1 cellular context compared by ENCODE assay signal in the genomic region with DNA sequence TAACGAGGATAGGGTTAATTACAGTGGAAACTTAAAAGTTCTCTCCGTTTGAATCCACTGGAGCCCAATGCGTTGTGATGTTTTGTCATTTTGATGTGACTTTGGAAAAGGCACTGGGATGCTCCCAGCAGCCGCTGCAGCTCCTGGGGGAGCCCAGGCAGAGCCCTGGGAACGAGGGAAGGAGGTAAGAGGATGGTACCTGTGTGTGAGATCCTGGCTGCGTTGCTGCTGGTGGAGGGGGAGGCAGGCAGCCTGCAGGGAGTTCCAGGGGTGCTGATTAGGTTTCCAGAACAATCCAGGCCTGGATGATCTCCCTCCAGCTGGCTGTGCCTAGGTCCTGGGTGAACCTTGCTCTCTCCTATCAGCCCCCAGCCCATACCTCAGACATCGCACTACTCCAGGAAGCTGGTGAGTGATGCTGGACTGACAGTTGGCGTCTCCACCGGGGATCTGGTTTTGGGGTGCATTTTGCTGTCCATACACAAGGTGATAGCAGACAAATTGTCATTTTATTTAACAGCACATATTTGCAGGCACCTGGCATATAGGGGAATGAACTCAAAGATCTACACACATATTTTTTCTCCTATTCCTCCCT.
TF ChIP-seq lines count a peak whose summit lies in the region.

No MANE protein-coding gene starts in this region.

TF ChIP-seq in HepG2, 621 proteins besides CTCF, POLR2A, EP300 and RAD21 (continued from another document and continues in another):
- TF ChIP-seq, protein P1, sequence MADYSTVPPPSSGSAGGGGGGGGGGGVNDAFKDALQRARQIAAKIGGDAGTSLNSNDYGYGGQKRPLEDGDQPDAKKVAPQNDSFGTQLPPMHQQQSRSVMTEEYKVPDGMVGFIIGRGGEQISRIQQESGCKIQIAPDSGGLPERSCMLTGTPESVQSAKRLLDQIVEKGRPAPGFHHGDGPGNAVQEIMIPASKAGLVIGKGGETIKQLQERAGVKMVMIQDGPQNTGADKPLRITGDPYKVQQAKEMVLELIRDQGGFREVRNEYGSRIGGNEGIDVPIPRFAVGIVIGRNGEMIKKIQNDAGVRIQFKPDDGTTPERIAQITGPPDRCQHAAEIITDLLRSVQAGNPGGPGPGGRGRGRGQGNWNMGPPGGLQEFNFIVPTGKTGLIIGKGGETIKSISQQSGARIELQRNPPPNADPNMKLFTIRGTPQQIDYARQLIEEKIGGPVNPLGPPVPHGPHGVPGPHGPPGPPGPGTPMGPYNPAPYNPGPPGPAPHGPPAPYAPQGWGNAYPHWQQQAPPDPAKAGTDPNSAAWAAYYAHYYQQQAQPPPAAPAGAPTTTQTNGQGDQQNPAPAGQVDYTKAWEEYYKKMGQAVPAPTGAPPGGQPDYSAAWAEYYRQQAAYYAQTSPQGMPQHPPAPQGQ (CRISPR knock-in tag; IDR thresholded peaks at IDR 0.05; ENCODE audit: borderline replicate concordance) = no peak
- TF ChIP-seq, protein P2, sequence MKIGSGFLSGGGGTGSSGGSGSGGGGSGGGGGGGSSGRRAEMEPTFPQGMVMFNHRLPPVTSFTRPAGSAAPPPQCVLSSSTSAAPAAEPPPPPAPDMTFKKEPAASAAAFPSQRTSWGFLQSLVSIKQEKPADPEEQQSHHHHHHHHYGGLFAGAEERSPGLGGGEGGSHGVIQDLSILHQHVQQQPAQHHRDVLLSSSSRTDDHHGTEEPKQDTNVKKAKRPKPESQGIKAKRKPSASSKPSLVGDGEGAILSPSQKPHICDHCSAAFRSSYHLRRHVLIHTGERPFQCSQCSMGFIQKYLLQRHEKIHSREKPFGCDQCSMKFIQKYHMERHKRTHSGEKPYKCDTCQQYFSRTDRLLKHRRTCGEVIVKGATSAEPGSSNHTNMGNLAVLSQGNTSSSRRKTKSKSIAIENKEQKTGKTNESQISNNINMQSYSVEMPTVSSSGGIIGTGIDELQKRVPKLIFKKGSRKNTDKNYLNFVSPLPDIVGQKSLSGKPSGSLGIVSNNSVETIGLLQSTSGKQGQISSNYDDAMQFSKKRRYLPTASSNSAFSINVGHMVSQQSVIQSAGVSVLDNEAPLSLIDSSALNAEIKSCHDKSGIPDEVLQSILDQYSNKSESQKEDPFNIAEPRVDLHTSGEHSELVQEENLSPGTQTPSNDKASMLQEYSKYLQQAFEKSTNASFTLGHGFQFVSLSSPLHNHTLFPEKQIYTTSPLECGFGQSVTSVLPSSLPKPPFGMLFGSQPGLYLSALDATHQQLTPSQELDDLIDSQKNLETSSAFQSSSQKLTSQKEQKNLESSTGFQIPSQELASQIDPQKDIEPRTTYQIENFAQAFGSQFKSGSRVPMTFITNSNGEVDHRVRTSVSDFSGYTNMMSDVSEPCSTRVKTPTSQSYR (CRISPR knock-in tag; IDR thresholded peaks at IDR 0.05; ENCODE audit: borderline replicate concordance) = no peak
- no peak for TF ChIP-seq ASH2L (IDR thresholded peaks at IDR 0.05; ENCODE audit: insufficient read length, low read depth, low read length)
- TF ChIP-seq ZNF788 (CRISPR knock-in tag; IDR thresholded peaks at IDR 0.05; ENCODE audit: borderline replicate concordance) = no peak
- TF ChIP-seq ZNF547 (CRISPR knock-in tag; IDR thresholded peaks at IDR 0.05) = no peak
- TF ChIP-seq ZNF629 (CRISPR knock-in tag; conservative IDR thresholded peaks at IDR 0.05) = no peak
- TF ChIP-seq NFATC3 (CRISPR knock-in tag; IDR thresholded peaks at IDR 0.05) = no peak
- TF ChIP-seq, protein P3, sequence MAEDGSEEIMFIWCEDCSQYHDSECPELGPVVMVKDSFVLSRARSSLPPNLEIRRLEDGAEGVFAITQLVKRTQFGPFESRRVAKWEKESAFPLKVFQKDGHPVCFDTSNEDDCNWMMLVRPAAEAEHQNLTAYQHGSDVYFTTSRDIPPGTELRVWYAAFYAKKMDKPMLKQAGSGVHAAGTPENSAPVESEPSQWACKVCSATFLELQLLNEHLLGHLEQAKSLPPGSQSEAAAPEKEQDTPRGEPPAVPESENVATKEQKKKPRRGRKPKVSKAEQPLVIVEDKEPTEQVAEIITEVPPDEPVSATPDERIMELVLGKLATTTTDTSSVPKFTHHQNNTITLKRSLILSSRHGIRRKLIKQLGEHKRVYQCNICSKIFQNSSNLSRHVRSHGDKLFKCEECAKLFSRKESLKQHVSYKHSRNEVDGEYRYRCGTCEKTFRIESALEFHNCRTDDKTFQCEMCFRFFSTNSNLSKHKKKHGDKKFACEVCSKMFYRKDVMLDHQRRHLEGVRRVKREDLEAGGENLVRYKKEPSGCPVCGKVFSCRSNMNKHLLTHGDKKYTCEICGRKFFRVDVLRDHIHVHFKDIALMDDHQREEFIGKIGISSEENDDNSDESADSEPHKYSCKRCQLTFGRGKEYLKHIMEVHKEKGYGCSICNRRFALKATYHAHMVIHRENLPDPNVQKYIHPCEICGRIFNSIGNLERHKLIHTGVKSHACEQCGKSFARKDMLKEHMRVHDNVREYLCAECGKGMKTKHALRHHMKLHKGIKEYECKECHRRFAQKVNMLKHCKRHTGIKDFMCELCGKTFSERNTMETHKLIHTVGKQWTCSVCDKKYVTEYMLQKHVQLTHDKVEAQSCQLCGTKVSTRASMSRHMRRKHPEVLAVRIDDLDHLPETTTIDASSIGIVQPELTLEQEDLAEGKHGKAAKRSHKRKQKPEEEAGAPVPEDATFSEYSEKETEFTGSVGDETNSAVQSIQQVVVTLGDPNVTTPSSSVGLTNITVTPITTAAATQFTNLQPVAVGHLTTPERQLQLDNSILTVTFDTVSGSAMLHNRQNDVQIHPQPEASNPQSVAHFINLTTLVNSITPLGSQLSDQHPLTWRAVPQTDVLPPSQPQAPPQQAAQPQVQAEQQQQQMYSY (CRISPR knock-in tag; IDR thresholded peaks at IDR 0.05) = no peak
- TF ChIP-seq ISL2 (CRISPR knock-in tag; IDR thresholded peaks at IDR 0.05) = no peak
- TF ChIP-seq HOXA7 (CRISPR knock-in tag; IDR thresholded peaks at IDR 0.05) = no peak
- TF ChIP-seq ZFP36L1 (CRISPR knock-in tag; IDR thresholded peaks at IDR 0.05) = no peak
- TF ChIP-seq THYN1 (CRISPR knock-in tag; IDR thresholded peaks at IDR 0.05; ENCODE audit: borderline replicate concordance, low read depth) = no peak
- TF ChIP-seq, protein P4, sequence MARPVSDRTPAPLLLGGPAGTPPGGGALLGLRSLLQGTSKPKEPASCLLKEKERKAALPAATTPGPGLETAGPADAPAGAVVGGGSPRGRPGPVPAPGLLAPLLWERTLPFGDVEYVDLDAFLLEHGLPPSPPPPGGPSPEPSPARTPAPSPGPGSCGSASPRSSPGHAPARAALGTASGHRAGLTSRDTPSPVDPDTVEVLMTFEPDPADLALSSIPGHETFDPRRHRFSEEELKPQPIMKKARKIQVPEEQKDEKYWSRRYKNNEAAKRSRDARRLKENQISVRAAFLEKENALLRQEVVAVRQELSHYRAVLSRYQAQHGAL (CRISPR knock-in tag; IDR thresholded peaks at IDR 0.05; ENCODE audit: not compliant biosample characterization) = no peak
- TF ChIP-seq, protein P5, sequence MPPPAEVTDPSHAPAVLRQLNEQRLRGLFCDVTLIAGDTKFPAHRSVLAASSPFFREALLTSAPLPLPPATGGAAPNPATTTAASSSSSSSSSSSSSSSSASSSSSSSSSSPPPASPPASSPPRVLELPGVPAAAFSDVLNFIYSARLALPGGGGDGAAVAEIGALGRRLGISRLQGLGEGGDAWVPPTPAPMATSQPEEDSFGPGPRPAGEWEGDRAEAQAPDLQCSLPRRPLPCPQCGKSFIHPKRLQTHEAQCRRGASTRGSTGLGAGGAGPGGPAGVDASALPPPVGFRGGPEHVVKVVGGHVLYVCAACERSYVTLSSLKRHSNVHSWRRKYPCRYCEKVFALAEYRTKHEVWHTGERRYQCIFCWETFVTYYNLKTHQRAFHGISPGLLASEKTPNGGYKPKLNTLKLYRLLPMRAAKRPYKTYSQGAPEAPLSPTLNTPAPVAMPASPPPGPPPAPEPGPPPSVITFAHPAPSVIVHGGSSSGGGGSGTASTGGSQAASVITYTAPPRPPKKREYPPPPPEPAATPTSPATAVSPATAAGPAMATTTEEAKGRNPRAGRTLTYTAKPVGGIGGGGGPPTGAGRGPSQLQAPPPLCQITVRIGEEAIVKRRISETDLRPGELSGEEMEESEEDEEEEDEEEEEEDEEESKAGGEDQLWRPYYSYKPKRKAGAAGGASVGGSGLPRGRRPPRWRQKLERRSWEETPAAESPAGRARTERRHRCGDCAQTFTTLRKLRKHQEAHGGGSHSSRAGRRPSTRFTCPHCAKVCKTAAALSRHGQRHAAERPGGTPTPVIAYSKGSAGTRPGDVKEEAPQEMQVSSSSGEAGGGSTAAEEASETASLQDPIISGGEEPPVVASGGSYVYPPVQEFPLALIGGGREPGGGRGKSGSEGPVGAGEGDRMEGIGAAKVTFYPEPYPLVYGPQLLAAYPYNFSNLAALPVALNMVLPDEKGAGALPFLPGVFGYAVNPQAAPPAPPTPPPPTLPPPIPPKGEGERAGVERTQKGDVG (CRISPR knock-in tag; IDR thresholded peaks at IDR 0.05; ENCODE audit: borderline replicate concordance) = no peak
- no peak for TF ChIP-seq ZNF549 (CRISPR knock-in tag; IDR thresholded peaks at IDR 0.05)
- TF ChIP-seq DNMT3B (CRISPR knock-in tag; conservative IDR thresholded peaks at IDR 0.05) = no peak
- TF ChIP-seq, protein P6, sequence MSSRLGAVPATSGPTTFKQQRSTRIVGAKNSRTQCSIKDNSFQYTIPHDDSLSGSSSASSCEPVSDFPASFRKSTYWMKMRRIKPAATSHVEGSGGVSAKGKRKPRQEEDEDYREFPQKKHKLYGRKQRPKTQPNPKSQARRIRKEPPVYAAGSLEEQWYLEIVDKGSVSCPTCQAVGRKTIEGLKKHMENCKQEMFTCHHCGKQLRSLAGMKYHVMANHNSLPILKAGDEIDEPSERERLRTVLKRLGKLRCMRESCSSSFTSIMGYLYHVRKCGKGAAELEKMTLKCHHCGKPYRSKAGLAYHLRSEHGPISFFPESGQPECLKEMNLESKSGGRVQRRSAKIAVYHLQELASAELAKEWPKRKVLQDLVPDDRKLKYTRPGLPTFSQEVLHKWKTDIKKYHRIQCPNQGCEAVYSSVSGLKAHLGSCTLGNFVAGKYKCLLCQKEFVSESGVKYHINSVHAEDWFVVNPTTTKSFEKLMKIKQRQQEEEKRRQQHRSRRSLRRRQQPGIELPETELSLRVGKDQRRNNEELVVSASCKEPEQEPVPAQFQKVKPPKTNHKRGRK (CRISPR knock-in tag; IDR thresholded peaks at IDR 0.05) = no peak
- TF ChIP-seq, protein P7, sequence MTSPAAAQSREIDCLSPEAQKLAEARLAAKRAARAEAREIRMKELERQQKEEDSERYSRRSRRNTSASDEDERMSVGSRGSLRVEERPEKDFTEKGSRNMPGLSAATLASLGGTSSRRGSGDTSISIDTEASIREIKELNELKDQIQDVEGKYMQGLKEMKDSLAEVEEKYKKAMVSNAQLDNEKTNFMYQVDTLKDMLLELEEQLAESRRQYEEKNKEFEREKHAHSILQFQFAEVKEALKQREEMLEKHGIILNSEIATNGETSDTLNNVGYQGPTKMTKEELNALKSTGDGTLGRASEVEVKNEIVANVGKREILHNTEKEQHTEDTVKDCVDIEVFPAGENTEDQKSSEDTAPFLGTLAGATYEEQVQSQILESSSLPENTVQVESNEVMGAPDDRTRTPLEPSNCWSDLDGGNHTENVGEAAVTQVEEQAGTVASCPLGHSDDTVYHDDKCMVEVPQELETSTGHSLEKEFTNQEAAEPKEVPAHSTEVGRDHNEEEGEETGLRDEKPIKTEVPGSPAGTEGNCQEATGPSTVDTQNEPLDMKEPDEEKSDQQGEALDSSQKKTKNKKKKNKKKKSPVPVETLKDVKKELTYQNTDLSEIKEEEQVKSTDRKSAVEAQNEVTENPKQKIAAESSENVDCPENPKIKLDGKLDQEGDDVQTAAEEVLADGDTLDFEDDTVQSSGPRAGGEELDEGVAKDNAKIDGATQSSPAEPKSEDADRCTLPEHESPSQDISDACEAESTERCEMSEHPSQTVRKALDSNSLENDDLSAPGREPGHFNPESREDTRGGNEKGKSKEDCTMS (CRISPR knock-in tag; conservative IDR thresholded peaks at IDR 0.05) = no peak
- TF ChIP-seq, protein P8, sequence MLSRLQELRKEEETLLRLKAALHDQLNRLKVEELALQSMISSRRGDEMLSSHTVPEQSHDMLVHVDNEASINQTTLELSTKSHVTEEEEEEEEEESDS (CRISPR knock-in tag; IDR thresholded peaks at IDR 0.05; ENCODE audit: borderline replicate concordance) = no peak
- no peak for TF ChIP-seq STAT5B (CRISPR knock-in tag; IDR thresholded peaks at IDR 0.05)
- TF ChIP-seq GTF3A (CRISPR knock-in tag; conservative IDR thresholded peaks at IDR 0.05) = no peak
- peak; percentile 23; the same call in 1 of the 2 replicates for TF ChIP-seq ZFP90 (CRISPR knock-in tag; IDR thresholded peaks at IDR 0.05; ENCODE audit: borderline replicate concordance)
- TF ChIP-seq ESRRA (CRISPR knock-in tag; IDR thresholded peaks at IDR 0.05; ENCODE audit: low read depth) = no peak
- no peak for TF ChIP-seq ZMYM2 (CRISPR knock-in tag; IDR thresholded peaks at IDR 0.05)
- no peak for TF ChIP-seq ZNF558 (CRISPR knock-in tag; IDR thresholded peaks at IDR 0.05; ENCODE audit: borderline replicate concordance)
- no peak for TF ChIP-seq DR1 (CRISPR knock-in tag; IDR thresholded peaks at IDR 0.05)
- TF ChIP-seq, protein P9, sequence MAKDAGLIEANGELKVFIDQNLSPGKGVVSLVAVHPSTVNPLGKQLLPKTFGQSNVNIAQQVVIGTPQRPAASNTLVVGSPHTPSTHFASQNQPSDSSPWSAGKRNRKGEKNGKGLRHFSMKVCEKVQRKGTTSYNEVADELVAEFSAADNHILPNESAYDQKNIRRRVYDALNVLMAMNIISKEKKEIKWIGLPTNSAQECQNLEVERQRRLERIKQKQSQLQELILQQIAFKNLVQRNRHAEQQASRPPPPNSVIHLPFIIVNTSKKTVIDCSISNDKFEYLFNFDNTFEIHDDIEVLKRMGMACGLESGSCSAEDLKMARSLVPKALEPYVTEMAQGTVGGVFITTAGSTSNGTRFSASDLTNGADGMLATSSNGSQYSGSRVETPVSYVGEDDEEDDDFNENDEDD (CRISPR knock-in tag; IDR thresholded peaks at IDR 0.05; ENCODE audit: borderline replicate concordance) = no peak
- TF ChIP-seq ZNF644 (CRISPR knock-in tag; IDR thresholded peaks at IDR 0.05; ENCODE audit: low read depth) = no peak
- peak; percentile 55; the same call in 1 of the 2 replicates for TF ChIP-seq ZC3H13 (CRISPR knock-in tag; IDR thresholded peaks at IDR 0.05)
- peak; percentile 72 for TF ChIP-seq RBFOX2 (IDR thresholded peaks at IDR 0.05; ENCODE audit: low read depth, low read length)
- no peak for TF ChIP-seq IRF2 (CRISPR knock-in tag; IDR thresholded peaks at IDR 0.05)
- no peak for TF ChIP-seq HHEX (CRISPR knock-in tag; IDR thresholded peaks at IDR 0.05)
- no peak for TF ChIP-seq MEF2D (CRISPR knock-in tag; IDR thresholded peaks at IDR 0.05)
- TF ChIP-seq ZNF260 (CRISPR knock-in tag; IDR thresholded peaks at IDR 0.05; ENCODE audit: borderline replicate concordance, low read depth) = no peak
- TF ChIP-seq, protein P10, sequence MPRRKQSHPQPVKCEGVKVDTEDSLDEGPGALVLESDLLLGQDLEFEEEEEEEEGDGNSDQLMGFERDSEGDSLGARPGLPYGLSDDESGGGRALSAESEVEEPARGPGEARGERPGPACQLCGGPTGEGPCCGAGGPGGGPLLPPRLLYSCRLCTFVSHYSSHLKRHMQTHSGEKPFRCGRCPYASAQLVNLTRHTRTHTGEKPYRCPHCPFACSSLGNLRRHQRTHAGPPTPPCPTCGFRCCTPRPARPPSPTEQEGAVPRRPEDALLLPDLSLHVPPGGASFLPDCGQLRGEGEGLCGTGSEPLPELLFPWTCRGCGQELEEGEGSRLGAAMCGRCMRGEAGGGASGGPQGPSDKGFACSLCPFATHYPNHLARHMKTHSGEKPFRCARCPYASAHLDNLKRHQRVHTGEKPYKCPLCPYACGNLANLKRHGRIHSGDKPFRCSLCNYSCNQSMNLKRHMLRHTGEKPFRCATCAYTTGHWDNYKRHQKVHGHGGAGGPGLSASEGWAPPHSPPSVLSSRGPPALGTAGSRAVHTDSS (CRISPR knock-in tag; conservative IDR thresholded peaks at IDR 0.05) = no peak
- no peak for TF ChIP-seq EZH2 (conservative IDR thresholded peaks at IDR 0.05; ENCODE audit: low read depth, low read length)
- no peak for TF ChIP-seq ZNF207 (IDR thresholded peaks at IDR 0.05; ENCODE audit: borderline replicate concordance)
- TF ChIP-seq ELF3 (CRISPR knock-in tag; IDR thresholded peaks at IDR 0.05) = no peak
